In genomic region chr10:22611425-22612111, GRCh38 we compare ENCODE assay signal across 9 cellular contexts.
DNase-seq lines count a peak whose midpoint lies in the region; ATAC-seq and TF ChIP-seq lines count a peak whose summit lies in the region.
"Had no signal": no experiment of that assay in that cellular context is flagged by ENCODE, and none has a peak within 500 bp of the region (broad histone marks: within the 10 kb centered on the region; RNA-seq: fewer than 3 reads in every experiment).

No MANE protein-coding gene starts in this region.

- no peaks in the 10 kb centered on the region for H3K9me3 ChIP-seq in CD8-positive, alpha-beta memory T cell (ENCODE audit: low read length)
- H3K9me3 ChIP-seq in upper lobe of left lung, result no peaks in the 10 kb centered on the region
- H3K9me3 ChIP-seq in testis, result no peaks in the 10 kb centered on the region
- H3K9me3 ChIP-seq: SJCRH30 had no signal

- peaks cover 0 to 2% of the 10 kb centered on the region in 2 donors for H3K27me3 Mint-ChIP-seq in CD8-positive, alpha-beta memory T cell
- no peaks in the 10 kb centered on the region for H3K27me3 Mint-ChIP-seq in dendritic cell treated with granulocyte-macrophage colony-stimulating factor and Interleukin-4, amounts not matched to agents 40 ng/mL and 50 ng/mL, for 4 days
- H3K27me3 Mint-ChIP-seq in type B pancreatic cell, result no peaks in the 10 kb centered on the region

- POLR2A ChIA-PET in CD8-positive, alpha-beta memory T cell (lab: Charles Lee), result interaction anchor here (0.6 to 2.3 kb wide), 19 partner anchors 10 to 1085 kb away, joined by 3 to 11 read pairs (median 5); partner anchors contain the start of gene PIP4K2A

- H3K36me3 Mint-ChIP-seq in CD8-positive, alpha-beta memory T cell, result peaks cover 29 to 58% (median 30%) of the 10 kb centered on the region in 3 donors
- peaks cover 58% of the 10 kb centered on the region for H3K36me3 Mint-ChIP-seq in dendritic cell treated with granulocyte-macrophage colony-stimulating factor and Interleukin-4, amounts not matched to agents 40 ng/mL and 50 ng/mL, for 4 days (ENCODE audit: low read depth)
- peaks cover 36% of the 10 kb centered on the region for H3K36me3 Mint-ChIP-seq in type B pancreatic cell

- TF ChIP-seq POLR2A in upper lobe of left lung (IDR thresholded peaks at IDR 0.05), result no peak
- no peak for TF ChIP-seq POLR2A in testis (IDR thresholded peaks at IDR 0.05)

- H3K9me3 Mint-ChIP-seq in CD8-positive, alpha-beta memory T cell, result no peaks in the 10 kb centered on the region
- no peaks in the 10 kb centered on the region for H3K9me3 Mint-ChIP-seq in dendritic cell treated with granulocyte-macrophage colony-stimulating factor and Interleukin-4, amounts not matched to agents 40 ng/mL and 50 ng/mL, for 4 days
- peaks cover 5% of the 10 kb centered on the region for H3K9me3 Mint-ChIP-seq in type B pancreatic cell

- 82 to 83% methylated on average over 8 of the region's 8 CpGs for WGBS in upper lobe of left lung, 2 donors
- WGBS in testis, 2 donors, result 90 to 96% methylated on average over 8 of the region's 8 CpGs

- H3K4me3 ChIP-seq in CD8-positive, alpha-beta memory T cell (ENCODE audit: low read length), result peak overlapping the region; percentile 53
- H3K4me3 ChIP-seq in upper lobe of left lung (no peak overlapping the region), testis (no peak overlapping the region)
- H3K4me3 ChIP-seq: SJCRH30 had no signal

- peaks cover 95% of the 10 kb centered on the region for H3K4me1 ChIP-seq in CD8-positive, alpha-beta memory T cell (ENCODE audit: insufficient read depth, low read length)
- H3K4me1 ChIP-seq in upper lobe of left lung (peaks cover 23 to 54% (median 42%) of the 10 kb centered on the region in 4 donors), testis (no peaks in the 10 kb centered on the region)

- no peaks in the 10 kb centered on the region for H3K27me3 ChIP-seq in CD8-positive, alpha-beta memory T cell (ENCODE audit: insufficient read depth, low read length, poor library complexity, severe bottlenecking)
- H3K27me3 ChIP-seq in upper lobe of left lung (no peaks in the 10 kb centered on the region), testis (no peaks in the 10 kb centered on the region)
- H3K27me3 ChIP-seq: SJCRH30 had no signal

- TF ChIP-seq CTCF in type B pancreatic cell (conservative IDR thresholded peaks at IDR 0.05) (no peak), upper lobe of left lung (IDR thresholded peaks at IDR 0.05) (no peak), testis (IDR thresholded peaks at IDR 0.05) (no peak)

- peak overlapping the region; percentile 71 for H3K27ac ChIP-seq in CD8-positive, alpha-beta memory T cell (ENCODE audit: low read depth, low read length)
- H3K27ac ChIP-seq in upper lobe of left lung, result peak overlapping the region in 1 of 4 donors; percentile 40
- no peak overlapping the region for H3K27ac ChIP-seq in testis
- H3K27ac ChIP-seq: SJCRH30 had no signal

- CTCF ChIA-PET in CD8-positive, alpha-beta memory T cell (lab: Charles Lee), result interaction anchor here (0.9 to 4.2 kb wide), 19 partner anchors 10 to 618 kb away, joined by 3 to 20 read pairs (median 5); no protein-coding TSS in a partner anchor

- peak; percentile 48 to 87 (median 84) for DNase-seq in CD8-positive, alpha-beta memory T cell
- DNase-seq in T-helper 22 cell (ENCODE audit: low read depth), result peak; percentile 69
- DNase-seq in type B pancreatic cell (ENCODE audit: extremely low spot score, unreplicated experiment), result no peak
- no peak for DNase-seq in upper lobe of left lung
- DNase-seq in NCI-H1694 treated with DMSO at 0.1 percent for 48 hours (lab: John Stamatoyannopoulos, UW), result no peak
- no peak for DNase-seq in testis
- DNase-seq: SJCRH30 had no signal

- no peak for TF ChIP-seq EP300 in upper lobe of left lung (IDR thresholded peaks at IDR 0.05)

- H3K36me3 ChIP-seq in CD8-positive, alpha-beta memory T cell (ENCODE audit: insufficient read depth, low read length), result peaks cover 12% of the 10 kb centered on the region
- H3K36me3 ChIP-seq in upper lobe of left lung, result peaks cover 0 to 8% (median 2%) of the 10 kb centered on the region in 4 donors
- H3K36me3 ChIP-seq in testis (ENCODE audit: low read depth, missing control alignments), result no peaks in the 10 kb centered on the region

- peak overlapping the region; percentile 86 to 100 (median 97) for H3K27ac Mint-ChIP-seq in CD8-positive, alpha-beta memory T cell
- peak overlapping the region; percentile 79 for H3K27ac Mint-ChIP-seq in dendritic cell treated with granulocyte-macrophage colony-stimulating factor and Interleukin-4, amounts not matched to agents 40 ng/mL and 50 ng/mL, for 4 days
- no peak overlapping the region for H3K27ac Mint-ChIP-seq in type B pancreatic cell

- peaks cover 96 to 100% (median 99%) of the 10 kb centered on the region in 3 donors for H3K4me1 Mint-ChIP-seq in CD8-positive, alpha-beta memory T cell
- H3K4me1 Mint-ChIP-seq in dendritic cell treated with granulocyte-macrophage colony-stimulating factor and Interleukin-4, amounts not matched to agents 40 ng/mL and 50 ng/mL, for 4 days (ENCODE audit: low read depth), result peaks cover 72% of the 10 kb centered on the region
- peaks cover 18% of the 10 kb centered on the region for H3K4me1 Mint-ChIP-seq in type B pancreatic cell (ENCODE audit: unreplicated experiment)

- H3K4me3 Mint-ChIP-seq in CD8-positive, alpha-beta memory T cell, result peak overlapping the region; percentile 72 to 90 (median 82)
- H3K4me3 Mint-ChIP-seq in dendritic cell treated with granulocyte-macrophage colony-stimulating factor and Interleukin-4, amounts not matched to agents 40 ng/mL and 50 ng/mL, for 4 days, result no peak overlapping the region
- no peak overlapping the region for H3K4me3 Mint-ChIP-seq in type B pancreatic cell

- intact Hi-C loops in dendritic cell treated with granulocyte-macrophage colony-stimulating factor and Interleukin-4, amounts not matched to agents 40 ng/mL and 50 ng/mL, for 4 days (cut with micrococcal nuclease), result no loop called here
- intact Hi-C loops in testis (cut with DNase I; ENCODE audit: low total_unique reads), result no loop called here

- ATAC-seq in GM21515 (IDR thresholded peaks at IDR 0.05; ENCODE audit: unreplicated experiment) (peak; percentile 40), upper lobe of left lung (ENCODE audit: low FRiP score in 2 of 2) (no peak)

Comparison
In these comparisons a context has a peak if more than half of its experiments do, and no peak if none do; other contexts are left out.
1. DNase-seq: peak in CD8-positive, alpha-beta memory T cell (5 of 5) and T-helper 22 cell (single experiment); none in type B pancreatic cell (single experiment), upper lobe of left lung (0 of 2), NCI-H1694 treated with DMSO at 0.1 percent for 48 hours (single experiment) and testis (single experiment).
2. H3K4me3 Mint-ChIP-seq: peak in CD8-positive, alpha-beta memory T cell (7 of 7); none in dendritic cell treated with granulocyte-macrophage colony-stimulating factor and Interleukin-4, amounts not matched to agents 40 ng/mL and 50 ng/mL, for 4 days (single experiment) and type B pancreatic cell (single experiment).